In the genomic region with DNA sequence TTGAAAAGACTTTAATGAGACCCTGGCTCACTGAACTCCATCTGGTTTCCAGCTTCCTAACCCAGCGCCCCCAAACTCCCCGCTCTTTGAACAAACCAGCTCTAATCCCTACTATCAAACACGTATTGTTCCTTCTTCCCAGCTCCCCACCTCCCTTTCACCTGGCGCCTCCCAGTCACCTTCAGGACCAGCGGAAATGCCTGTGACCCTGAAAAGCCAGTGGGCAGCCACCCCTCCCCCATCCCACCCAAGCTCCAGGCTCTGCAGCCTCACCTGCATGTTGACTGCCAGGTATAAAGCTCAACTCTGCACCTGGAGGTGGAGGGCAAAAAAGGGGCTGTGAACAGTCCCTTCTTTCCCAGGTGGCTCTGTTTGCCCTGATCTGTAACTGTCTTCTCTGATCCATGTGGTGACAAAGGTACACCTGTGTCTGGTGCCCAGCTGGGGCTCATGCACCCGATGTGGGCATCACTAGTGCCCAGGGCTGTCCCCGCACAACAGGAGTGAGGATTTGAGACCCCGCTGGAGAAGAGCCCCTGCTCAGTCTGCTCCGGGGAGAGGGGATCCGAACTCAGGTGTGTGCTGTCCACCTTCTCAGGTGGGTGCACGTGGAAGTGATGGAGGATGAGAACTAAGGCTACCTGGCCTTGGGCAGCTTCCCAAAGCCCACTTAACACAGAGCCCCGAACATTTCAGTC, we compare ENCODE assay signal across 14 cellular contexts.
DNase-seq lines count a peak whose midpoint lies in the region; ATAC-seq, FAIRE-seq and TF ChIP-seq lines count a peak whose summit lies in the region.
"Had no signal": no experiment of that assay in that cellular context is flagged by ENCODE, and none has a peak within 500 bp of the region (broad histone marks: within the 10 kb centered on the region; RNA-seq: fewer than 3 reads in every experiment).

No MANE protein-coding gene starts in this region.

- H3K27ac ChIP-seq in keratinocyte (ENCODE audit: control insufficient read depth, insufficient read depth, low read length) (no peak overlapping the region), smooth muscle cell (ENCODE audit: low read depth) (no peak overlapping the region)
- H3K27ac ChIP-seq: gastroesophageal sphincter, neutrophil, vagina had no signal

- H3K36me3 ChIP-seq in keratinocyte (ENCODE audit: control insufficient read depth in 2 of 2, extremely low read depth in 1 of 2, insufficient read depth in 2 of 2, low read length in 2 of 2) (no peaks in the 10 kb centered on the region), smooth muscle cell (ENCODE audit: low read depth) (no peaks in the 10 kb centered on the region)
- H3K36me3 ChIP-seq: gastroesophageal sphincter, neutrophil, vagina had no signal

- no peaks in the 10 kb centered on the region for H4K20me1 ChIP-seq in keratinocyte (ENCODE audit: control insufficient read depth, extremely low read depth, insufficient read depth, low read length)
- H4K20me1 ChIP-seq in smooth muscle cell (ENCODE audit: low read depth): no peaks in the 10 kb centered on the region

- H3K4me3 ChIP-seq in keratinocyte (ENCODE audit: control insufficient read depth in 2 of 3, extremely low read depth in 1 of 3, insufficient read depth in 2 of 3, low read depth in 1 of 3, low read length in 3 of 3): no peak overlapping the region
- peak overlapping the region; percentile 20 for H3K4me3 ChIP-seq in smooth muscle cell
- H3K4me3 ChIP-seq: gastroesophageal sphincter, vagina had no signal

- H3K9me3 ChIP-seq in keratinocyte (ENCODE audit: control insufficient read depth, low read depth, low read length): no peaks in the 10 kb centered on the region
- H3K9me3 ChIP-seq in smooth muscle cell (replicated peaks; ENCODE audit: low read depth): no peaks in the 10 kb centered on the region
- H3K9me3 ChIP-seq: gastroesophageal sphincter, neutrophil, vagina had no signal

- peaks cover 36% of the 10 kb centered on the region for H3K27me3 Mint-ChIP-seq in activated CD8-positive, alpha-beta memory T cell treated with anti-CD3 and anti-CD28 coated beads, Interleukin-2, amount 10 ng/mL, durations not matched to agents 7 days and 5 days

- no peaks in the 10 kb centered on the region for H3F3A ChIP-seq in smooth muscle cell (ENCODE audit: low read depth)

- no peaks in the 10 kb centered on the region for H3K27me3 ChIP-seq in keratinocyte (ENCODE audit: control insufficient read depth, extremely low read depth, insufficient read depth, low read length)
- no peaks in the 10 kb centered on the region for H3K27me3 ChIP-seq in smooth muscle cell (ENCODE audit: low read depth)
- H3K27me3 ChIP-seq: vagina had no signal

- no peak for FAIRE-seq in keratinocyte (lab: Jason Lieb, UNC)

- H3K4me1 Mint-ChIP-seq in activated CD8-positive, alpha-beta memory T cell treated with anti-CD3 and anti-CD28 coated beads, Interleukin-2, amount 10 ng/mL, durations not matched to agents 7 days and 5 days: peaks cover 10% of the 10 kb centered on the region

- H3K36me3 Mint-ChIP-seq in activated CD8-positive, alpha-beta memory T cell treated with anti-CD3 and anti-CD28 coated beads, Interleukin-2, amount 10 ng/mL, durations not matched to agents 7 days and 5 days: no peaks in the 10 kb centered on the region
- H3K36me3 Mint-ChIP-seq: immature natural killer cell had no signal

- H3K27ac Mint-ChIP-seq in activated CD8-positive, alpha-beta memory T cell treated with anti-CD3 and anti-CD28 coated beads, Interleukin-2, amount 10 ng/mL, durations not matched to agents 7 days and 5 days: no peak overlapping the region
- H3K27ac Mint-ChIP-seq: CD4-positive, alpha-beta T cell; immature natural killer cell had no signal

- dilution Hi-C loops in keratinocyte (cut with MboI; ENCODE audit: extremely low pct_ligation_motif_present, low sequenced_read_pairs): no loop called here

- no peak overlapping the region for H3K4me3 Mint-ChIP-seq in activated CD8-positive, alpha-beta memory T cell treated with anti-CD3 and anti-CD28 coated beads, Interleukin-2, amount 10 ng/mL, durations not matched to agents 7 days and 5 days
- H3K4me3 Mint-ChIP-seq: CD4-positive, alpha-beta T cell had no signal

- TF ChIP-seq CTCF in keratinocyte (optimal IDR thresholded peaks at IDR 0.05 in 1 of 3, IDR thresholded peaks at IDR 0.05 in 1 of 3, conservative IDR thresholded peaks at IDR 0.05 in 1 of 3; ENCODE audit: extremely low read depth in 1 of 3, insufficient read depth in 2 of 3, low read length in 3 of 3) (no peak), smooth muscle cell (IDR thresholded peaks at IDR 0.05; ENCODE audit: borderline replicate concordance, insufficient read depth, poor library complexity, severe bottlenecking) (no peak)

- H2AFZ ChIP-seq in keratinocyte (ENCODE audit: control insufficient read depth, low read length): peak overlapping the region; percentile 79
- H2AFZ ChIP-seq in smooth muscle cell (ENCODE audit: low read depth): no peak overlapping the region

- H3K4me2 ChIP-seq in keratinocyte (ENCODE audit: control insufficient read depth, extremely low read depth, insufficient read depth, low read depth, low read length): no peak overlapping the region
- no peak overlapping the region for H3K4me2 ChIP-seq in smooth muscle cell

- DNase-seq in activated CD8-positive, alpha-beta memory T cell treated with anti-CD3 and anti-CD28 coated beads for 24 hours: peak; percentile 51
- DNase-seq in activated CD8-positive, alpha-beta memory T cell treated with anti-CD3 and anti-CD28 coated beads, Interleukin-2, amount 50 U/mL, for 4 hours: no peak
- DNase-seq in activated CD8-positive, alpha-beta memory T cell treated with anti-CD3 and anti-CD28 coated beads, Interleukin-2, amount 10 ng/mL, durations not matched to agents 7 days and 5 days: peak; percentile 27
- DNase-seq in keratinocyte (ENCODE audit: low read depth, low spot score) (no peak), smooth muscle cell (lab: John Stamatoyannopoulos, UW; ENCODE audit: unreplicated experiment) (no peak), OCI-M1 (lab: John Stamatoyannopoulos, UW) (no peak), superior temporal gyrus (ENCODE audit: extremely low spot score) (no peak)
- DNase-seq: NCI-H510A had no signal

- H3K9me3 Mint-ChIP-seq in activated CD8-positive, alpha-beta memory T cell treated with anti-CD3 and anti-CD28 coated beads, Interleukin-2, amount 10 ng/mL, durations not matched to agents 7 days and 5 days (ENCODE audit: low read depth): no peaks in the 10 kb centered on the region
- H3K9me3 Mint-ChIP-seq: CD4-positive, alpha-beta T cell; immature natural killer cell had no signal

- CTCF ChIA-PET in activated CD8-positive, alpha-beta memory T cell treated with anti-CD3 and anti-CD28 coated beads, Interleukin-2, amount 10 ng/mL, durations not matched to agents 7 days and 5 days (lab: Charles Lee): interaction anchor here (0.9 to 1.6 kb wide), 12 partner anchors 8 to 403 kb away, joined by 3 to 11 read pairs (median 4); no protein-coding TSS in a partner anchor

- 83% methylated on average over 12 of the region's 12 CpGs for WGBS in smooth muscle cell (ENCODE audit: low lambda C conversion rate)

- H3K4me1 ChIP-seq in keratinocyte (ENCODE audit: control insufficient read depth, extremely low read depth, insufficient read depth, low read length) (peaks cover 3% of the 10 kb centered on the region), smooth muscle cell (ENCODE audit: low read depth) (no peaks in the 10 kb centered on the region)

- ATAC-seq in activated CD8-positive, alpha-beta memory T cell treated with anti-CD3 and anti-CD28 coated beads, Interleukin-2, amount 10 ng/mL, durations not matched to agents 7 days and 5 days: no peak
- ATAC-seq in HG03196 (IDR thresholded peaks at IDR 0.05; ENCODE audit: unreplicated experiment): no peak

- H3K9me1 ChIP-seq in keratinocyte (ENCODE audit: control insufficient read depth, extremely low read depth, insufficient read depth, low read length): no peaks in the 10 kb centered on the region

- H3K9ac ChIP-seq in keratinocyte (ENCODE audit: control insufficient read depth, extremely low read depth, insufficient read depth, low read length) (no peak overlapping the region), smooth muscle cell (ENCODE audit: low read depth) (no peak overlapping the region)

- H3K79me2 ChIP-seq in keratinocyte (ENCODE audit: control insufficient read depth, insufficient read depth, low read length): no peaks in the 10 kb centered on the region
- H3K79me2 ChIP-seq in smooth muscle cell (ENCODE audit: low read depth): no peaks in the 10 kb centered on the region

Comparison
In these comparisons a context has a peak if more than half of its experiments do, and no peak if none do; other contexts are left out.
1. DNase-seq: peak in activated CD8-positive, alpha-beta memory T cell treated with anti-CD3 and anti-CD28 coated beads for 24 hours (single experiment) and activated CD8-positive, alpha-beta memory T cell treated with anti-CD3 and anti-CD28 coated beads, Interleukin-2, amount 10 ng/mL, durations not matched to agents 7 days and 5 days (single experiment); none in activated CD8-positive, alpha-beta memory T cell treated with anti-CD3 and anti-CD28 coated beads, Interleukin-2, amount 50 U/mL, for 4 hours (single experiment), keratinocyte (single experiment), smooth muscle cell (single experiment), OCI-M1 (single experiment) and superior temporal gyrus (single experiment).